ENCODE assay signal across 9 cellular contexts in genomic region chr10:77602913-77603528, GRCh38. TPM values are rescaled to one million over a fixed set of nuclear protein-coding genes. Genes with fewer than 3 reads are reported as not detected.
A peak's percentile ranks its signal among the peaks of the same experiment; 100 is the strongest.
DNase-seq lines count a peak whose midpoint lies in the region; ATAC-seq and TF ChIP-seq lines count a peak whose summit lies in the region.
"Had no signal": no experiment of that assay in that cellular context is flagged by ENCODE, and none has a peak within 500 bp of the region (broad histone marks: within the 10 kb centered on the region; RNA-seq: fewer than 3 reads in every experiment).

No MANE protein-coding gene starts in this region.

- peak overlapping the region; percentile 28; the same call in 1 of the 2 replicates for H3K4me2 ChIP-seq in MM.1S (ENCODE audit: low read depth, low read length)

- H2AFZ ChIP-seq in MM.1S (ENCODE audit: low read length) = no peak overlapping the region

- H3K9me3 ChIP-seq in MM.1S (replicated peaks; ENCODE audit: insufficient read depth, low read length) = no peaks in the 10 kb centered on the region
- H3K9me3 ChIP-seq in Peyer's patch = no peaks in the 10 kb centered on the region

- no peak for ATAC-seq in effector memory CD8-positive, alpha-beta T cell (replicated peaks)
- ATAC-seq in HG02852 (IDR thresholded peaks at IDR 0.05; ENCODE audit: unreplicated experiment) = no peak

- H3K36me3 Mint-ChIP-seq in effector memory CD8-positive, alpha-beta T cell (ENCODE audit: insufficient read depth) = peaks cover 3% of the 10 kb centered on the region
- no peaks in the 10 kb centered on the region for H3K36me3 Mint-ChIP-seq in osteocyte (ENCODE audit: unreplicated experiment)

- H3K36me3 ChIP-seq in MM.1S (replicated peaks; ENCODE audit: insufficient read depth, low read length) (no peaks in the 10 kb centered on the region), Peyer's patch (no peaks in the 10 kb centered on the region)

- peak; percentile 54 for DNase-seq in EH (ENCODE audit: low read depth)
- DNase-seq in MM.1S = no peak
- no peak for DNase-seq in effector memory CD8-positive, alpha-beta T cell
- no peak for DNase-seq in osteocyte (ENCODE audit: extremely low spot score, unreplicated experiment)
- DNase-seq in amygdala (lab: John Stamatoyannopoulos, UW) = no peak
- no peak for DNase-seq in GF-D8 (lab: John Stamatoyannopoulos, UW)
- DNase-seq in Peyer's patch = no peak
- DNase-seq: activated CD4-positive, alpha-beta T cell treated with anti-CD3 and anti-CD28 coated beads, Interleukin-2, amount 50 U/mL, for 4 hours had no signal

- no peaks in the 10 kb centered on the region for H3K79me2 ChIP-seq in MM.1S (ENCODE audit: low read length)

- no peaks in the 10 kb centered on the region for H3K9me3 Mint-ChIP-seq in effector memory CD8-positive, alpha-beta T cell
- no peaks in the 10 kb centered on the region for H3K9me3 Mint-ChIP-seq in osteocyte (ENCODE audit: unreplicated experiment)

- H3K27ac ChIP-seq in MM.1S (ENCODE audit: low read length) (peak overlapping the region; percentile 84; the same call in 1 of the 2 replicates), Peyer's patch (peak overlapping the region in 1 of 4 donors; percentile 70)

- peak overlapping the region in 1 of 2 donors; percentile 69 for H3K27ac Mint-ChIP-seq in effector memory CD8-positive, alpha-beta T cell
- H3K27ac Mint-ChIP-seq in osteocyte (ENCODE audit: unreplicated experiment) = peak overlapping the region; percentile 72

- H3K27me3 ChIP-seq in MM.1S (replicated peaks; ENCODE audit: insufficient read depth, low read length) (no peaks in the 10 kb centered on the region), Peyer's patch (no peaks in the 10 kb centered on the region)

- H3K4me3 ChIP-seq in MM.1S (ENCODE audit: low read length) = no peak overlapping the region
- no peak overlapping the region for H3K4me3 ChIP-seq in Peyer's patch

- TF ChIP-seq CTCF in MM.1S (IDR thresholded peaks at IDR 0.05; ENCODE audit: low read length) = no peak
- TF ChIP-seq CTCF in osteocyte (IDR thresholded peaks at IDR 0.05) = no peak
- TF ChIP-seq CTCF in Peyer's patch (IDR thresholded peaks at IDR 0.05) = no peak

- H3K9ac ChIP-seq in MM.1S (ENCODE audit: low read length) = no peak overlapping the region

- H3K4me1 Mint-ChIP-seq in effector memory CD8-positive, alpha-beta T cell (ENCODE audit: low read depth in 2 of 2) = peaks cover 6 to 12% of the 10 kb centered on the region in 2 donors
- peaks cover 61% of the 10 kb centered on the region for H3K4me1 Mint-ChIP-seq in osteocyte (ENCODE audit: unreplicated experiment)

- no peaks in the 10 kb centered on the region for H4K20me1 ChIP-seq in MM.1S (ENCODE audit: insufficient read depth, low read length)

- H3F3A ChIP-seq in MM.1S (ENCODE audit: insufficient read depth, low read length) = peaks cover 19% of the 10 kb centered on the region

- no peak for TF ChIP-seq POLR2A in Peyer's patch (IDR thresholded peaks at IDR 0.05)

- H3K4me3 Mint-ChIP-seq in effector memory CD8-positive, alpha-beta T cell = peak overlapping the region; percentile 48 to 58
- H3K4me3 Mint-ChIP-seq in osteocyte (ENCODE audit: unreplicated experiment) = no peak overlapping the region

- peaks cover 27% of the 10 kb centered on the region for H3K4me1 ChIP-seq in MM.1S (ENCODE audit: low read length)
- H3K4me1 ChIP-seq in Peyer's patch = peaks cover 0 to 32% (median 4%) of the 10 kb centered on the region in 4 donors

- peaks cover 15 to 26% of the 10 kb centered on the region in 2 donors for H3K27me3 Mint-ChIP-seq in effector memory CD8-positive, alpha-beta T cell
- H3K27me3 Mint-ChIP-seq in osteocyte (ENCODE audit: unreplicated experiment) = no peaks in the 10 kb centered on the region

- H3K9me2 ChIP-seq in MM.1S (replicated peaks; ENCODE audit: insufficient read depth, low read length) = no peaks in the 10 kb centered on the region

RNA-seq across cellular contexts. Expression of gene KCNMA1, which starts 34.6 kb away (rescaled TPM):
- total RNA-seq in osteocyte (95.5 and 98.1 TPM in 2 replicates), Peyer's patch (10 to 100 TPM; 17.8 to 29.1 (median 23.9) TPM)
